In the genomic region with DNA sequence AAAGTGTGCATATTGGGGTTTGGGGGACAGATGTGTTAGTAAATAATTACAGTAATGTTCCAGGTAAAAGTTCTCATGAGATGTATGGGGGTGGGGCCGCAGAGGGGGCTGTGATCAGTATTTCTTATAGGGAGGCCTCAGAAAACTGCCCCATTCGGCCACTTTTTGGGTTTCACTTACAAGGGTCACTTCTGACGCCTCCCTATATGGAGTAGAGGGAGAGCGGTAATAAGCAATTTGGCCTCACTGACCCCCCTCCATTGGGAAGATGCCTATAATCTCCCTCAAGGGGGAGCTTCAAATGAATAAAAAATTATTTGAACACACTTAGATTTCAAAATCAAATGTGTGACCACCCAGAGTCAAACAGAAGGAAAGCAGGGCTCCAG, we compare ENCODE assay signal across 39 cellular contexts. TPM values are rescaled to one million over a fixed set of nuclear protein-coding genes. Genes with fewer than 3 reads are reported as not detected.
"Had no signal": no experiment of that assay in that cellular context is flagged by ENCODE, and none has a peak within 500 bp of the region (broad histone marks: within the 10 kb centered on the region; RNA-seq: fewer than 3 reads in every experiment).

No MANE protein-coding gene starts in this region.

- H3K4me3 Mint-ChIP-seq: activated B cell treated with CpG ODN at 0.5 μM for 24 hours; activated CD4-positive, alpha-beta memory T cell treated with anti-CD3 and anti-CD28 coated beads for 36 hours; activated CD4-positive, alpha-beta T cell treated with anti-CD3 and anti-CD28 coated beads, Interleukin-2, amount 10 ng/mL, durations not matched to agents 24 days and 14 days; activated CD8-positive, alpha-beta T cell treated with anti-CD3 and anti-CD28 coated beads for 36 hours; activated naive CD4-positive, alpha-beta T cell treated with anti-CD3 and anti-CD28 coated beads for 36 hours; activated naive CD8-positive, alpha-beta T cell treated with anti-CD3 and anti-CD28 coated beads for 36 hours; activated T-cell treated with anti-CD3 and anti-CD28 coated beads, Interleukin-2, amount 50 U/mL, for 4 hours; activated T-cell treated with anti-CD3 and anti-CD28 coated beads, Interleukin-2, amount 50 U/mL, for 72 hours; activated T-helper 1 cell treated with anti-CD3 and anti-CD28 coated beads, Interleukin-12 subunit alpha, Interleukin-12 subunit beta, Interleukin-2, Interleukin-4 antibody, amounts not matched to agents 30 ng/mL and 10 ng/mL and 1 ng/mL, durations not matched to agents 14 hours and 24 hours and 36 hours; activated T-helper 17 cell treated with anti-CD3 and anti-CD28 coated beads, Interleukin-2, amount 50 U/mL, for 72 hours; brain; central memory CD8-positive, alpha-beta T cell; T-helper 1 cell treated with Interleukin-12 subunit alpha and Interleukin-12 subunit beta and Interleukin-4 antibody, amounts not matched to agents 30 μg/mL and 1 μg/mL, for 36 hours; T-helper 2 cell treated with Interferon-gamma antibody and Interleukin-4, amounts not matched to agents 5 μg/mL and 100 μg/mL, for 36 hours had no signal

- H3K4me1 ChIP-seq: adrenal gland had no signal

- H3K27ac ChIP-seq: adrenal gland, cardiac muscle cell, VCaP had no signal

- H3K9me3 Mint-ChIP-seq: activated B cell treated with CpG ODN at 0.5 μM for 24 hours; activated CD4-positive, alpha-beta memory T cell treated with anti-CD3 and anti-CD28 coated beads for 36 hours; activated CD4-positive, alpha-beta T cell treated with anti-CD3 and anti-CD28 coated beads, Interleukin-2, amount 10 ng/mL, durations not matched to agents 24 days and 14 days; activated CD8-positive, alpha-beta T cell treated with anti-CD3 and anti-CD28 coated beads for 36 hours; activated naive CD4-positive, alpha-beta T cell treated with anti-CD3 and anti-CD28 coated beads for 36 hours; activated naive CD4-positive, alpha-beta T cell treated with anti-CD3 and anti-CD28 coated beads, Interleukin-2, amount 50 U/mL, for 72 hours; activated naive CD8-positive, alpha-beta T cell treated with anti-CD3 and anti-CD28 coated beads for 36 hours; activated T-cell treated with anti-CD3 and anti-CD28 coated beads, Interleukin-2, amount 50 U/mL, for 4 hours; activated T-cell treated with anti-CD3 and anti-CD28 coated beads, Interleukin-2, amount 50 U/mL, for 72 hours; activated T-helper 1 cell treated with anti-CD3 and anti-CD28 coated beads, Interleukin-12 subunit alpha, Interleukin-12 subunit beta, Interleukin-2, Interleukin-4 antibody, amounts not matched to agents 30 ng/mL and 10 ng/mL and 1 ng/mL, durations not matched to agents 14 hours and 24 hours and 36 hours; activated T-helper 17 cell treated with anti-CD3 and anti-CD28 coated beads, Interleukin-2, amount 50 U/mL, for 72 hours; central memory CD8-positive, alpha-beta T cell; T-helper 1 cell treated with Interleukin-12 subunit alpha and Interleukin-12 subunit beta and Interleukin-4 antibody, amounts not matched to agents 30 μg/mL and 1 μg/mL, for 36 hours; T-helper 2 cell treated with Interferon-gamma antibody and Interleukin-4, amounts not matched to agents 5 μg/mL and 100 μg/mL, for 36 hours had no signal

- H3K9me3 ChIP-seq: adrenal gland had no signal

- DNase-seq: activated B cell treated with CpG ODN at 0.5 μM for 24 hours; activated CD4-positive, alpha-beta memory T cell treated with anti-CD3 and anti-CD28 coated beads for 36 hours; activated CD4-positive, alpha-beta T cell treated with anti-CD3 and anti-CD28 coated beads for 4 hours; activated CD4-positive, alpha-beta T cell treated with anti-CD3 and anti-CD28 coated beads, Interleukin-2, amount 10 ng/mL, durations not matched to agents 24 days and 14 days; activated CD4-positive, alpha-beta T cell treated with anti-CD3 and anti-CD28 coated beads, Interleukin-2, amount 50 U/mL, for 1 hour; activated CD4-positive, alpha-beta T cell treated with anti-CD3 and anti-CD28 coated beads, Interleukin-2, amount 50 U/mL, for 4 hours; activated CD4-positive, CD25-positive, alpha-beta regulatory T cell treated with anti-CD3 and anti-CD28 coated beads, Interleukin-2, amount 50 U/mL, for 72 hours; activated CD8-positive, alpha-beta memory T cell treated with anti-CD3 and anti-CD28 coated beads, Interleukin-2, amount 50 U/mL, for 4 hours; activated CD8-positive, alpha-beta T cell treated with anti-CD3 and anti-CD28 coated beads for 36 hours; activated effector memory CD4-positive, alpha-beta T cell treated with anti-CD3 and anti-CD28 coated beads, Interleukin-2, amount 50 U/mL, for 16 hours; activated gamma-delta T cell treated with Interleukin-2 at 50 U/mL for 16 hours; activated naive CD4-positive, alpha-beta T cell; activated naive CD4-positive, alpha-beta T cell treated with anti-CD3 and anti-CD28 coated beads for 36 hours; activated naive CD4-positive, alpha-beta T cell treated with anti-CD3 and anti-CD28 coated beads, Interleukin-2, amount 50 U/mL, for 16 hours; activated naive CD8-positive, alpha-beta T cell treated with anti-CD3 and anti-CD28 coated beads for 36 hours; activated T-cell treated with anti-CD3 and anti-CD28 coated beads for 4 hours; activated T-cell treated with anti-CD3 and anti-CD28 coated beads, Interleukin-2, amount 50 U/mL, for 1 hour; activated T-cell treated with anti-CD3 and anti-CD28 coated beads, Interleukin-2, amount 50 U/mL, for 4 hours; activated T-cell treated with anti-CD3 and anti-CD28 coated beads, Interleukin-2, amount 50 U/mL, for 72 hours; adrenal gland; amniotic stem cell; aorta; caudate nucleus; T-helper 1 cell; T-helper 2 cell; T-helper 9 cell had no signal

- H3K27ac Mint-ChIP-seq: activated B cell treated with CpG ODN at 0.5 μM for 24 hours; activated CD4-positive, alpha-beta memory T cell treated with anti-CD3 and anti-CD28 coated beads for 36 hours; activated CD4-positive, alpha-beta T cell treated with anti-CD3 and anti-CD28 coated beads, Interleukin-2, amount 10 ng/mL, durations not matched to agents 24 days and 14 days; activated CD8-positive, alpha-beta T cell treated with anti-CD3 and anti-CD28 coated beads for 36 hours; activated naive CD4-positive, alpha-beta T cell treated with anti-CD3 and anti-CD28 coated beads for 36 hours; activated naive CD4-positive, alpha-beta T cell treated with anti-CD3 and anti-CD28 coated beads, Interleukin-2, amount 50 U/mL, for 72 hours; activated naive CD8-positive, alpha-beta T cell treated with anti-CD3 and anti-CD28 coated beads for 36 hours; activated T-cell treated with anti-CD3 and anti-CD28 coated beads, Interleukin-2, amount 50 U/mL, for 72 hours; activated T-helper 1 cell treated with anti-CD3 and anti-CD28 coated beads, Interleukin-12 subunit alpha, Interleukin-12 subunit beta, Interleukin-2, Interleukin-4 antibody, amounts not matched to agents 30 ng/mL and 10 ng/mL and 1 ng/mL, durations not matched to agents 14 hours and 24 hours and 36 hours; activated T-helper 17 cell treated with anti-CD3 and anti-CD28 coated beads, Interleukin-2, amount 50 U/mL, for 72 hours; brain; T-helper 1 cell treated with Interleukin-12 subunit alpha and Interleukin-12 subunit beta and Interleukin-4 antibody, amounts not matched to agents 30 μg/mL and 1 μg/mL, for 36 hours; T-helper 2 cell treated with Interferon-gamma antibody and Interleukin-4, amounts not matched to agents 5 μg/mL and 100 μg/mL, for 36 hours had no signal

- H3K4me3 ChIP-seq: adrenal gland, cardiac muscle cell had no signal

- ATAC-seq: activated CD8-positive, alpha-beta T cell treated with anti-CD3 and anti-CD28 coated beads for 36 hours; activated naive CD4-positive, alpha-beta T cell treated with anti-CD3 and anti-CD28 coated beads, Interleukin-2, amount 50 U/mL, for 72 hours; activated T-cell treated with anti-CD3 and anti-CD28 coated beads, Interleukin-2, amount 50 U/mL, for 4 hours; activated T-cell treated with anti-CD3 and anti-CD28 coated beads, Interleukin-2, amount 50 U/mL, for 72 hours; activated T-helper 17 cell treated with anti-CD3 and anti-CD28 coated beads, Interleukin-2, amount 50 U/mL, for 72 hours had no signal

- FAIRE-seq: astrocyte, TTC549 had no signal

- H3K4me1 Mint-ChIP-seq: activated B cell treated with CpG ODN at 0.5 μM for 24 hours; activated CD4-positive, alpha-beta T cell treated with anti-CD3 and anti-CD28 coated beads, Interleukin-2, amount 10 ng/mL, durations not matched to agents 24 days and 14 days; activated naive CD8-positive, alpha-beta T cell treated with anti-CD3 and anti-CD28 coated beads for 36 hours; activated T-helper 17 cell treated with anti-CD3 and anti-CD28 coated beads, Interleukin-2, amount 50 U/mL, for 72 hours; central memory CD8-positive, alpha-beta T cell had no signal

- H3K36me3 ChIP-seq: adrenal gland, cardiac muscle cell had no signal

- H3K36me3 Mint-ChIP-seq: activated CD4-positive, alpha-beta memory T cell treated with anti-CD3 and anti-CD28 coated beads for 36 hours; activated naive CD4-positive, alpha-beta T cell treated with anti-CD3 and anti-CD28 coated beads, Interleukin-2, amount 50 U/mL, for 72 hours; activated naive CD8-positive, alpha-beta T cell treated with anti-CD3 and anti-CD28 coated beads for 36 hours; brain had no signal

RNA-seq across cellular contexts. Expression of a gene that starts 2.9 kb away (rescaled TPM):
- total RNA-seq: activated B cell treated with CpG ODN at 0.5 μM for 24 hours; activated CD4-positive, alpha-beta memory T cell treated with anti-CD3 and anti-CD28 coated beads for 36 hours; activated CD4-positive, alpha-beta T cell treated with anti-CD3 and anti-CD28 coated beads, Interleukin-2, amount 10 ng/mL, durations not matched to agents 24 days and 14 days; activated CD8-positive, alpha-beta memory T cell treated with anti-CD3 and anti-CD28 coated beads for 36 hours; activated CD8-positive, alpha-beta T cell treated with anti-CD3 and anti-CD28 coated beads for 36 hours; activated naive CD4-positive, alpha-beta T cell treated with anti-CD3 and anti-CD28 coated beads for 36 hours; activated naive CD4-positive, alpha-beta T cell treated with anti-CD3 and anti-CD28 coated beads, Interleukin-2, amount 50 U/mL, for 72 hours; activated naive CD8-positive, alpha-beta T cell treated with anti-CD3 and anti-CD28 coated beads for 36 hours; activated T-cell treated with anti-CD3 and anti-CD28 coated beads, Interleukin-2, amount 50 U/mL, for 4 hours; activated T-cell treated with anti-CD3 and anti-CD28 coated beads, Interleukin-2, amount 50 U/mL, for 72 hours; activated T-helper 1 cell treated with anti-CD3 and anti-CD28 coated beads, Interleukin-12 subunit alpha, Interleukin-12 subunit beta, Interleukin-2, Interleukin-4 antibody, amounts not matched to agents 30 ng/mL and 10 ng/mL and 1 ng/mL, durations not matched to agents 14 hours and 24 hours and 36 hours; activated T-helper 17 cell treated with anti-CD3 and anti-CD28 coated beads, Interleukin-2, amount 50 U/mL, for 72 hours; aorta; astrocyte; bronchial epithelial cell had no signal
- polyA plus RNA-seq: cardiac muscle cell had no signal

RNA-seq across cellular contexts. Expression of a gene that starts 22.8 kb away (rescaled TPM):
- total RNA-seq: activated B cell treated with CpG ODN at 0.5 μM for 24 hours; activated CD4-positive, alpha-beta memory T cell treated with anti-CD3 and anti-CD28 coated beads for 36 hours; activated CD4-positive, alpha-beta T cell treated with anti-CD3 and anti-CD28 coated beads, Interleukin-2, amount 10 ng/mL, durations not matched to agents 24 days and 14 days; activated CD8-positive, alpha-beta memory T cell treated with anti-CD3 and anti-CD28 coated beads for 36 hours; activated CD8-positive, alpha-beta T cell treated with anti-CD3 and anti-CD28 coated beads for 36 hours; activated naive CD4-positive, alpha-beta T cell treated with anti-CD3 and anti-CD28 coated beads for 36 hours; activated naive CD4-positive, alpha-beta T cell treated with anti-CD3 and anti-CD28 coated beads, Interleukin-2, amount 50 U/mL, for 72 hours; activated naive CD8-positive, alpha-beta T cell treated with anti-CD3 and anti-CD28 coated beads for 36 hours; activated T-cell treated with anti-CD3 and anti-CD28 coated beads, Interleukin-2, amount 50 U/mL, for 4 hours; activated T-cell treated with anti-CD3 and anti-CD28 coated beads, Interleukin-2, amount 50 U/mL, for 72 hours; activated T-helper 1 cell treated with anti-CD3 and anti-CD28 coated beads, Interleukin-12 subunit alpha, Interleukin-12 subunit beta, Interleukin-2, Interleukin-4 antibody, amounts not matched to agents 30 ng/mL and 10 ng/mL and 1 ng/mL, durations not matched to agents 14 hours and 24 hours and 36 hours; activated T-helper 17 cell treated with anti-CD3 and anti-CD28 coated beads, Interleukin-2, amount 50 U/mL, for 72 hours had no signal
